In genomic region chr19:1650627-1651009, GRCh38 we compare ENCODE assay signal across 1 cellular context.
TF ChIP-seq lines count a peak whose summit lies in the region.

No MANE protein-coding gene starts in this region.

TF ChIP-seq in HCT116, 20 proteins besides CTCF, POLR2A, EP300 and RAD21 (continued from another document):
- TF ChIP-seq, protein P1, sequence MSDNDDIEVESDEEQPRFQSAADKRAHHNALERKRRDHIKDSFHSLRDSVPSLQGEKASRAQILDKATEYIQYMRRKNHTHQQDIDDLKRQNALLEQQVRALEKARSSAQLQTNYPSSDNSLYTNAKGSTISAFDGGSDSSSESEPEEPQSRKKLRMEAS (IDR thresholded peaks at IDR 0.05): no peak
- TF ChIP-seq, protein P2, sequence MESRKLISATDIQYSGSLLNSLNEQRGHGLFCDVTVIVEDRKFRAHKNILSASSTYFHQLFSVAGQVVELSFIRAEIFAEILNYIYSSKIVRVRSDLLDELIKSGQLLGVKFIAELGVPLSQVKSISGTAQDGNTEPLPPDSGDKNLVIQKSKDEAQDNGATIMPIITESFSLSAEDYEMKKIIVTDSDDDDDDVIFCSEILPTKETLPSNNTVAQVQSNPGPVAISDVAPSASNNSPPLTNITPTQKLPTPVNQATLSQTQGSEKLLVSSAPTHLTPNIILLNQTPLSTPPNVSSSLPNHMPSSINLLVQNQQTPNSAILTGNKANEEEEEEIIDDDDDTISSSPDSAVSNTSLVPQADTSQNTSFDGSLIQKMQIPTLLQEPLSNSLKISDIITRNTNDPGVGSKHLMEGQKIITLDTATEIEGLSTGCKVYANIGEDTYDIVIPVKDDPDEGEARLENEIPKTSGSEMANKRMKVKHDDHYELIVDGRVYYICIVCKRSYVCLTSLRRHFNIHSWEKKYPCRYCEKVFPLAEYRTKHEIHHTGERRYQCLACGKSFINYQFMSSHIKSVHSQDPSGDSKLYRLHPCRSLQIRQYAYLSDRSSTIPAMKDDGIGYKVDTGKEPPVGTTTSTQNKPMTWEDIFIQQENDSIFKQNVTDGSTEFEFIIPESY (IDR thresholded peaks at IDR 0.05; ENCODE audit: extremely low read depth, insufficient replicate concordance, low read length): no peak
- no peak for TF ChIP-seq CBX3 (IDR thresholded peaks at IDR 0.05; ENCODE audit: low read depth)
- TF ChIP-seq ZFX (IDR thresholded peaks at IDR 0.05): no peak
- no peak for TF ChIP-seq ZNF274 (IDR thresholded peaks at IDR 0.05; ENCODE audit: low read depth, low read length)
